In the genomic region with DNA sequence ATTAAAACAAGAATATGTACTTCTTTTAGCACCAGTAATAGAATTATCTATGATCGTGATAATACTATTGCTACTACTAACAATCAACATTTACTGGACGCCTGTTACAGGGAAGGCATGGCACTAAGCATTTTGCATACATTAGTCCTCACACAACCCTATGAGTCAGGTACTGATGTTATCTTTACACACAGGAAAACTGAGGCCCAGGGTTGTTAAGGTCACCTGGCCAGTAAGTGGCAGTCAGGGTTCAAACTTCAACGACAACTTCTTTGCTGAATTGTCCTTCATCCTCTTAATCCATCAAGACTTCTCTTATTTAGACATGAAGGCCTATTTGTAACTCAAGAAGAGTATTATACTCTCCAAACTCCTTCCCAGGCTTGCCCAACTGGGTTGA, we compare ENCODE assay signal across 21 cellular contexts. TPM values are rescaled to one million over a fixed set of nuclear protein-coding genes. Genes with fewer than 3 reads are reported as not detected.
A peak's percentile ranks its signal among the peaks of the same experiment; 100 is the strongest.
DNase-seq lines count a peak whose midpoint lies in the region; ATAC-seq, FAIRE-seq and TF ChIP-seq lines count a peak whose summit lies in the region.
"Had no signal": no experiment of that assay in that cellular context is flagged by ENCODE, and none has a peak within 500 bp of the region (broad histone marks: within the 10 kb centered on the region; RNA-seq: fewer than 3 reads in every experiment).

No MANE protein-coding gene starts in this region.

- WGBS in pancreas, 2 donors, result 58 to 77% methylated on average over 3 of the region's 3 CpGs

- intact Hi-C loops in Calu3 (cut with micrococcal nuclease; ENCODE audit: unreplicated experiment) (loop anchor here (5.0 kb wide), 2 partner anchors 60 to 105 kb away; no protein-coding TSS in a partner anchor), HCT116 (cut with micrococcal nuclease) (no loop called here), pancreas (cut with DNase I) (no loop called here)
- intact Hi-C loops in dendritic cell treated with granulocyte-macrophage colony-stimulating factor and Interleukin-4, amounts not matched to agents 40 ng/mL and 50 ng/mL, for 4 days (cut with micrococcal nuclease), result no loop called here

- no peaks in the 10 kb centered on the region for H3K36me3 ChIP-seq in HCT116 (ENCODE audit: control insufficient read depth in 1 of 2, insufficient read depth in 2 of 2, low read length in 2 of 2)
- H3K36me3 ChIP-seq in pancreas, result no peaks in the 10 kb centered on the region
- H3K36me3 ChIP-seq: BLaER1 had no signal

- H3K9me3 Mint-ChIP-seq in Calu3 (ENCODE audit: low read depth, unreplicated experiment), result no peaks in the 10 kb centered on the region
- H3K9me3 Mint-ChIP-seq in dendritic cell treated with granulocyte-macrophage colony-stimulating factor and Interleukin-4, amounts not matched to agents 40 ng/mL and 50 ng/mL, for 4 days, result no peaks in the 10 kb centered on the region
- H3K9me3 Mint-ChIP-seq: CD4-positive, alpha-beta memory T cell; H9 had no signal

- POLR2A ChIA-PET in HCT116 (lab: Charles Lee), result interaction anchor here (1.1 to 4.0 kb wide), 5 partner anchors 8 to 55 kb away, joined by 3 to 14 read pairs (median 4); no protein-coding TSS in a partner anchor

- H3K9me2 ChIP-seq in HCT116 (ENCODE audit: insufficient read depth), result no peaks in the 10 kb centered on the region

- H3K27ac Mint-ChIP-seq in Calu3 (ENCODE audit: unreplicated experiment), result peak overlapping the region; percentile 4
- peak overlapping the region; percentile 25 for H3K27ac Mint-ChIP-seq in dendritic cell treated with granulocyte-macrophage colony-stimulating factor and Interleukin-4, amounts not matched to agents 40 ng/mL and 50 ng/mL, for 4 days
- H3K27ac Mint-ChIP-seq: H9 had no signal

- H3K4me1 ChIP-seq in HCT116 (ENCODE audit: control insufficient read depth in 1 of 2, insufficient read depth in 2 of 2, low read length in 2 of 2) (peaks cover 77 to 97% of the 10 kb centered on the region in 2 experiments), pancreas (no peaks in the 10 kb centered on the region)

- no peak for TF ChIP-seq POLR2A in HCT116 (IDR thresholded peaks at IDR 0.05; ENCODE audit: borderline replicate concordance, extremely low read depth, insufficient read depth, insufficient read length)

- H3K27me3 ChIP-seq in HCT116 (ENCODE audit: insufficient read depth, low read length) (no peaks in the 10 kb centered on the region), pancreas (no peaks in the 10 kb centered on the region)
- H3K27me3 ChIP-seq: BLaER1 had no signal

- peaks cover 1% of the 10 kb centered on the region for H3K36me3 Mint-ChIP-seq in Calu3 (ENCODE audit: insufficient read depth, unreplicated experiment)
- no peaks in the 10 kb centered on the region for H3K36me3 Mint-ChIP-seq in dendritic cell treated with granulocyte-macrophage colony-stimulating factor and Interleukin-4, amounts not matched to agents 40 ng/mL and 50 ng/mL, for 4 days (ENCODE audit: low read depth)
- H3K36me3 Mint-ChIP-seq: CD4-positive, alpha-beta memory T cell had no signal

- H3K27ac ChIP-seq in HCT116 (ENCODE audit: low read depth, low read length), result peak overlapping the region; percentile 60
- H3K27ac ChIP-seq in pancreas, result peak overlapping the region in 3 of 4 donors; percentile 0 to 21 (median 16)
- H3K27ac ChIP-seq: BLaER1, GM23248, KMS-11 had no signal

- TF ChIP-seq CTCF in Calu3 (IDR thresholded peaks at IDR 0.05; ENCODE audit: unreplicated experiment) (no peak), HCT116 (IDR thresholded peaks at IDR 0.05 in 2 of 3, conservative IDR thresholded peaks at IDR 0.05 in 1 of 3; ENCODE audit: borderline replicate concordance in 1 of 3, insufficient read depth in 1 of 3, low read depth in 2 of 3, low read length in 2 of 3) (no peak), pancreas (IDR thresholded peaks at IDR 0.05) (no peak)

- no peak overlapping the region for H3K4me3 Mint-ChIP-seq in Calu3 (ENCODE audit: low read depth, unreplicated experiment)
- H3K4me3 Mint-ChIP-seq in dendritic cell treated with granulocyte-macrophage colony-stimulating factor and Interleukin-4, amounts not matched to agents 40 ng/mL and 50 ng/mL, for 4 days, result no peak overlapping the region
- H3K4me3 Mint-ChIP-seq: CD4-positive, alpha-beta memory T cell; H9 had no signal

- H3K4me1 Mint-ChIP-seq in Calu3 (ENCODE audit: low read depth, unreplicated experiment), result peaks cover 52% of the 10 kb centered on the region
- peaks cover 29% of the 10 kb centered on the region for H3K4me1 Mint-ChIP-seq in dendritic cell treated with granulocyte-macrophage colony-stimulating factor and Interleukin-4, amounts not matched to agents 40 ng/mL and 50 ng/mL, for 4 days (ENCODE audit: low read depth)

- H3K9me3 ChIP-seq in HCT116 (ENCODE audit: control insufficient read depth in 1 of 2, insufficient read depth in 1 of 2, low read depth in 1 of 2, low read length in 2 of 2) (no peaks in the 10 kb centered on the region), pancreas (no peaks in the 10 kb centered on the region)
- H3K9me3 ChIP-seq: BLaER1, Caco-2 had no signal

- FAIRE-seq in pancreas (lab: Jason Lieb, UNC), result no peak

- H3K79me2 ChIP-seq in HCT116 (ENCODE audit: insufficient read depth, low read length), result no peaks in the 10 kb centered on the region

- H2AFZ ChIP-seq in HCT116 (ENCODE audit: low read depth, low read length, poor library complexity, severe bottlenecking), result peak overlapping the region; percentile 45
- H2AFZ ChIP-seq: GM23248 had no signal

- H3K4me2 ChIP-seq in HCT116 (ENCODE audit: low read length), result peak overlapping the region; percentile 67
- H3K4me2 ChIP-seq: KMS-11 had no signal

- no peaks in the 10 kb centered on the region for H4K20me1 ChIP-seq in HCT116 (ENCODE audit: insufficient read depth)
- H4K20me1 ChIP-seq: BLaER1 had no signal

- RAD21 ChIA-PET in HCT116 (lab: Charles Lee; ENCODE audit: low non-redundant PET in 1 of 2, low total read pairs in 2 of 2, uncharacterized antibody in 2 of 2, unreplicated experiment in 2 of 2), result interaction anchor here (1.1 to 1.3 kb wide), 2 partner anchors 51 to 57 kb away, joined by 3 to 4 read pairs; no protein-coding TSS in a partner anchor

- peak overlapping the region in 1 of 2 experiments; percentile 29; a peak in 2 of 4 replicates for H3K4me3 ChIP-seq in HCT116 (replicated peaks in 1 of 2; ENCODE audit: low read depth in 1 of 2, low read length in 2 of 2)
- H3K4me3 ChIP-seq in pancreas, result no peak overlapping the region
- H3K4me3 ChIP-seq: BLaER1, GM23248 had no signal

- CTCF ChIA-PET in Calu3 (lab: Charles Lee), result no interaction called here
- CTCF ChIA-PET in HCT116 (lab: Charles Lee), result interaction anchor here (1.0 to 4.4 kb wide), 3 partner anchors 11 to 103 kb away, joined by 3 to 26 read pairs (median 4); no protein-coding TSS in a partner anchor

- ATAC-seq in HCT116 (peak; percentile 58), pancreas (peak in 1 of 4 donors; percentile 8), GM18907 (IDR thresholded peaks at IDR 0.05; ENCODE audit: unreplicated experiment) (no peak), GM21723 (IDR thresholded peaks at IDR 0.05; ENCODE audit: unreplicated experiment) (no peak)
- ATAC-seq: SK-N-SH treated with all-trans-retinoic acid at 6 μM for 48 hours had no signal

- DNase-seq in Calu3 (no peak), HCT116 (ENCODE audit: low read depth, low spot score) (peak; percentile 61), pancreas (no peak), DMS 273 treated with DMSO at 0.1 percent for 48 hours (lab: John Stamatoyannopoulos, UW) (no peak)
- DNase-seq: Caco-2; CD4-positive, alpha-beta memory T cell; GF-D8; GM23248; H9; NCI-H2029; NCI-H226; NCI-H524; NCI-H774; NK-92 treated with Interleukin-12 subunit alpha and Interleukin-12 subunit beta, amount 100 ng/mL, for 24 hours had no signal

- TF ChIP-seq RAD21 in HCT116 (IDR thresholded peaks at IDR 0.05; ENCODE audit: low read depth), result no peak

- BruUV-seq in Calu3 (replicated peaks; lab: Mats Ljungman, UMichigan) (no TSS peak), HCT116 (replicated peaks; lab: Mats Ljungman, UMichigan) (TSS peak; percentile 38)

- peak overlapping the region; percentile 48 for H3K9ac ChIP-seq in HCT116 (ENCODE audit: low read length)
- H3K9ac ChIP-seq: BLaER1, GM23248, KMS-11 had no signal

- H3K27me3 Mint-ChIP-seq in Calu3 (ENCODE audit: unreplicated experiment), result no peaks in the 10 kb centered on the region
- peaks cover 10% of the 10 kb centered on the region for H3K27me3 Mint-ChIP-seq in dendritic cell treated with granulocyte-macrophage colony-stimulating factor and Interleukin-4, amounts not matched to agents 40 ng/mL and 50 ng/mL, for 4 days

TF ChIP-seq in HCT116, 20 proteins besides CTCF, POLR2A, EP300 and RAD21:
- no peak for TF ChIP-seq EZH2phosphoT487 (IDR thresholded peaks at IDR 0.05; ENCODE audit: borderline replicate concordance)
- TF ChIP-seq POLR2AphosphoS5 (IDR thresholded peaks at IDR 0.05; ENCODE audit: low read depth, low read length), result peak; percentile 12; the same call in 1 of the 2 replicates
- TF ChIP-seq, protein P1, sequence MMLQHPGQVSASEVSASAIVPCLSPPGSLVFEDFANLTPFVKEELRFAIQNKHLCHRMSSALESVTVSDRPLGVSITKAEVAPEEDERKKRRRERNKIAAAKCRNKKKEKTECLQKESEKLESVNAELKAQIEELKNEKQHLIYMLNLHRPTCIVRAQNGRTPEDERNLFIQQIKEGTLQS (IDR thresholded peaks at IDR 0.05), result no peak

RNA-seq across cellular contexts. Expression of gene ACSL5, which starts 41.9 kb away (rescaled TPM):
- total RNA-seq in Calu3 (2022), result 35.3 and 59.2 TPM in 2 replicates
- 195 TPM for total RNA-seq in HCT116 (2021; ENCODE audit: unreplicated experiment)
- polyA plus RNA-seq in HCT116 (2012), result 101 and 149 TPM in 2 replicates
- 1 to 10 TPM; 2.2 to 7.2 (median 3.7) TPM for total RNA-seq in pancreas
- polyA plus RNA-seq in pancreas, result 1 to 10 TPM; 2.4 to 5.7 TPM
- total RNA-seq: H9 had no signal

RNA-seq across cellular contexts. Expression of gene TECTB, which starts 48.8 kb away (rescaled TPM):
- not detected in 2 replicates for total RNA-seq in Calu3 (2022)
- total RNA-seq in HCT116 (2021; ENCODE audit: unreplicated experiment), result 0.07 TPM
- not detected in 2 replicates for polyA plus RNA-seq in HCT116 (2012)
- total RNA-seq in pancreas, result not detected
- not detected for polyA plus RNA-seq in pancreas
- total RNA-seq: CD4-positive, alpha-beta memory T cell; GM23248; H9; HT1080 had no signal
- polyA plus RNA-seq: CD4-positive, alpha-beta memory T cell had no signal
